ENCODE assay signal across 1 cellular context in genomic region chr3:194003128-194004057, GRCh38.
TF ChIP-seq lines count a peak whose summit lies in the region.

No MANE protein-coding gene starts in this region.

TF ChIP-seq in A549, 52 proteins besides CTCF, POLR2A, EP300 and RAD21 (continued from another document):
- peak; percentile 22 for TF ChIP-seq MAFK (IDR thresholded peaks at IDR 0.05; ENCODE audit: partially characterized antibody)
- TF ChIP-seq FOSL2 (IDR thresholded peaks at IDR 0.05), result no peak
- TF ChIP-seq FOSL2 (CRISPR knock-in tag; IDR thresholded peaks at IDR 0.05), result peak; percentile 51
- peak; percentile 24 to 83; a peak in 2 of 5 replicates for TF ChIP-seq JUN (IDR thresholded peaks at IDR 0.05)
